ENCODE assay signal across 23 cellular contexts in the genomic region with DNA sequence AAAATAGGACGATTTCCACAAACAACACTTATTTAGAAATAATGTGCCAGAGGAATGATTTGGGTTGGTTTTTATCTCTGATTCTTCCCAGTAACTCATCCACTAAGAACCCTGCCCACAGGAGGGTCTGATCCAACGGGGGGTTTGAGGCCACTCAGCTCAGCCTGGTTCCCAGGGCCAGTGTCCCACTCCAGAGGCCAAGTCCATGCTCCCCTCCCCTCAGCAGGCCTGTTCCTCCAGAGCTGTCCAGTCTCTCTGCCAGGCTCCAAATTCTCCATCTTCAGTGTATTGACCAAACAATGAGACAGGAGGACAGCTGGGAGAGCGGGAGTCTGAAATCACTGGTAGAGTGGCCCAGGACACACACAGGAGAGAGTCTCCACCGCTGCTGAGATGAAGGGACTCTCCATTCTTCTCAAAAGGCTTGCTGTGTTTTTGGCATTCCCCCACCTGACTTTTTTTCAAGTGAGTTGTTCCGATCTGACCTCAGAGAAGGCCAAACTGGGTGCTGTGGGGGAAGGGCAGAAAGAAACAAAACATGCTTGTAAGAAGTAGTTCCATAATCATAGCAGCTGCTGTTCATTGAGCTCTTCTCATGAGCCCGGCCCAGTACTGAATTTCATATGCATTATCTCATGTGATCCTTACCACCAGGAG. TPM values are rescaled to one million over a fixed set of nuclear protein-coding genes. Genes with fewer than 3 reads are reported as not detected.
DNase-seq lines count a peak whose midpoint lies in the region; ATAC-seq lines count a peak whose summit lies in the region.
"Had no signal": no experiment of that assay in that cellular context is flagged by ENCODE, and none has a peak within 500 bp of the region (broad histone marks: within the 10 kb centered on the region; RNA-seq: fewer than 3 reads in every experiment).

No MANE protein-coding gene starts in this region.

- peaks cover 44 to 63% of the 10 kb centered on the region in 2 donors for H3K36me3 Mint-ChIP-seq in activated naive CD4-positive, alpha-beta T cell treated with anti-CD3 and anti-CD28 coated beads, Interleukin-2, amount 50 U/mL, for 72 hours
- H3K36me3 Mint-ChIP-seq in activated naive CD8-positive, alpha-beta T cell, result peaks cover 18% of the 10 kb centered on the region
- peaks cover 65 to 66% of the 10 kb centered on the region in 2 donors for H3K36me3 Mint-ChIP-seq in stimulated activated naive B cell treated with anti-CD40 and anti-IgM and Interleukin-4, amounts not matched to agents 10 μg/mL and 1 μg/mL and 100 μg/mL, for 72 hours
- H3K36me3 Mint-ChIP-seq: type B pancreatic cell had no signal

- H3K4me3 Mint-ChIP-seq in activated naive CD8-positive, alpha-beta T cell, result no peak overlapping the region
- peak overlapping the region; percentile 14 to 39 for H3K4me3 Mint-ChIP-seq in stimulated activated naive B cell treated with anti-CD40 and anti-IgM and Interleukin-4, amounts not matched to agents 10 μg/mL and 1 μg/mL and 100 μg/mL, for 72 hours
- H3K4me3 Mint-ChIP-seq: CD14-positive monocyte, type B pancreatic cell had no signal

- H3K27ac ChIP-seq in layer of hippocampus (ENCODE audit: low read depth, low read length), result peak overlapping the region; percentile 52
- H3K27ac ChIP-seq: ovary had no signal

- peaks cover 14% of the 10 kb centered on the region for H3K4me1 Mint-ChIP-seq in activated naive CD8-positive, alpha-beta T cell (ENCODE audit: low read depth)
- H3K4me1 Mint-ChIP-seq in stimulated activated naive B cell treated with anti-CD40 and anti-IgM and Interleukin-4, amounts not matched to agents 10 μg/mL and 1 μg/mL and 100 μg/mL, for 72 hours, result peaks cover 14 to 46% of the 10 kb centered on the region in 2 donors

- peaks cover 0 to 7% of the 10 kb centered on the region in 2 donors for H3K9me3 Mint-ChIP-seq in activated naive CD4-positive, alpha-beta T cell treated with anti-CD3 and anti-CD28 coated beads, Interleukin-2, amount 50 U/mL, for 72 hours
- no peaks in the 10 kb centered on the region for H3K9me3 Mint-ChIP-seq in activated naive CD8-positive, alpha-beta T cell (ENCODE audit: low read depth)
- H3K9me3 Mint-ChIP-seq in stimulated activated naive B cell treated with anti-CD40 and anti-IgM and Interleukin-4, amounts not matched to agents 10 μg/mL and 1 μg/mL and 100 μg/mL, for 72 hours, result peaks cover 10 to 12% of the 10 kb centered on the region in 2 donors
- H3K9me3 Mint-ChIP-seq: type B pancreatic cell had no signal

- no peaks in the 10 kb centered on the region for H3K27me3 Mint-ChIP-seq in activated naive CD8-positive, alpha-beta T cell
- H3K27me3 Mint-ChIP-seq in stimulated activated naive B cell treated with anti-CD40 and anti-IgM and Interleukin-4, amounts not matched to agents 10 μg/mL and 1 μg/mL and 100 μg/mL, for 72 hours, result peaks cover 18 to 26% of the 10 kb centered on the region in 2 donors

- no peak for ATAC-seq in activated naive CD4-positive, alpha-beta T cell treated with anti-CD3 and anti-CD28 coated beads, Interleukin-2, amount 50 U/mL, for 72 hours
- peak; percentile 39 to 51 for ATAC-seq in stimulated activated naive B cell treated with anti-CD40 and anti-IgM and Interleukin-4, amounts not matched to agents 10 μg/mL and 1 μg/mL and 100 μg/mL, for 72 hours (replicated peaks)
- ATAC-seq: activated CD4-positive, CD25-positive, alpha-beta regulatory T cell treated with anti-CD3 and anti-CD28 coated beads, Interleukin-2, amount 50 U/mL, for 24 hours had no signal

- DNase-seq in activated naive CD4-positive, alpha-beta T cell treated with anti-CD3 and anti-CD28 coated beads, Interleukin-2, amount 50 U/mL, for 72 hours (ENCODE audit: low spot score in 2 of 2), result no peak
- no peak for DNase-seq in activated naive CD4-positive, alpha-beta T cell treated with anti-CD3 and anti-CD28 coated beads, Interleukin-2, amount 50 U/mL, for 16 hours
- DNase-seq in stimulated activated naive B cell treated with anti-CD40 and anti-IgM and Interleukin-4, amounts not matched to agents 10 μg/mL and 1 μg/mL and 100 μg/mL, for 72 hours, result no peak
- no peak for DNase-seq in stimulated activated naive CD4-positive, alpha-beta T cell treated with Interleukin-2 at 50 U/mL for 16 hours (lab: John Stamatoyannopoulos, UW)
- DNase-seq in DMS53 (lab: John Stamatoyannopoulos, UW), result no peak
- no peak for DNase-seq in NCI-H774 (lab: John Stamatoyannopoulos, UW)
- DNase-seq: DMS 273 treated with DMSO at 0.1 percent for 48 hours; GM23248; Kasumi-1; NCI-H1092 treated with DMSO at 0.1 percent for 48 hours; NCI-H748 treated with DMSO at 0.1 percent for 48 hours; ovary; SK-N-SH; small intestine; stimulated activated CD8-positive, alpha-beta memory T cell treated with anti-CD3 and anti-CD28 coated beads, Interleukin-4, amount 100 ng/mL, for 48 hours; T-helper 9 cell had no signal

- peak overlapping the region; percentile 68 for H3K27ac Mint-ChIP-seq in activated naive CD4-positive, alpha-beta T cell treated with anti-CD3 and anti-CD28 coated beads, Interleukin-2, amount 50 U/mL, for 72 hours
- H3K27ac Mint-ChIP-seq in activated naive CD8-positive, alpha-beta T cell, result peak overlapping the region; percentile 66
- peak overlapping the region; percentile 94 for H3K27ac Mint-ChIP-seq in stimulated activated naive B cell treated with anti-CD40 and anti-IgM and Interleukin-4, amounts not matched to agents 10 μg/mL and 1 μg/mL and 100 μg/mL, for 72 hours

- no peaks in the 10 kb centered on the region for H3K27me3 ChIP-seq in layer of hippocampus (ENCODE audit: control insufficient read depth, insufficient read depth, low read length)
- H3K27me3 ChIP-seq: ovary had no signal

RNA-seq across cellular contexts. Expression of gene SCN2B, which starts 17.6 kb away (rescaled TPM):
- under 1 TPM in 1 of 2 donors, not detected in 1; 0.05 TPM for total RNA-seq in activated naive CD4-positive, alpha-beta T cell treated with anti-CD3 and anti-CD28 coated beads, Interleukin-2, amount 50 U/mL, for 72 hours
- total RNA-seq: GM23248, HT1080 had no signal

RNA-seq across cellular contexts. Expression of gene JAML, which starts 30.8 kb away (rescaled TPM):
- total RNA-seq in activated naive CD4-positive, alpha-beta T cell treated with anti-CD3 and anti-CD28 coated beads, Interleukin-2, amount 50 U/mL, for 72 hours, result 100 to 1,000 TPM; 125 to 239 TPM
- total RNA-seq: astrocyte, GM23248, HT1080 had no signal

RNA-seq across cellular contexts. Expression of gene SCN4B, which starts 41.4 kb away (rescaled TPM):
- total RNA-seq in activated naive CD4-positive, alpha-beta T cell treated with anti-CD3 and anti-CD28 coated beads, Interleukin-2, amount 50 U/mL, for 72 hours, result 1 to 10 TPM in 1 of 2 donors, under 1 TPM in 1; 0.25 to 1.8 TPM
- total RNA-seq: GM23248, HT1080 had no signal

RNA-seq across cellular contexts. Expression of gene MPZL3, which starts 58.1 kb away (rescaled TPM):
- 10 to 100 TPM; 35.0 to 93.0 TPM for total RNA-seq in activated naive CD4-positive, alpha-beta T cell treated with anti-CD3 and anti-CD28 coated beads, Interleukin-2, amount 50 U/mL, for 72 hours

Comparison
In these comparisons a context has a peak if more than half of its experiments do, and no peak if none do; other contexts are left out.
1. ATAC-seq: peak in stimulated activated naive B cell treated with anti-CD40 and anti-IgM and Interleukin-4, amounts not matched to agents 10 μg/mL and 1 μg/mL and 100 μg/mL, for 72 hours (2 of 2); none in activated naive CD4-positive, alpha-beta T cell treated with anti-CD3 and anti-CD28 coated beads, Interleukin-2, amount 50 U/mL, for 72 hours (0 of 2).
2. Peak in every context shown above with its lines, with median percentiles within 50 percentile points of each other: H3K27ac Mint-ChIP-seq.